In genomic region chr2:25254961-25255360, GRCh38 we compare ENCODE assay signal across 24 cellular contexts.
A peak's percentile ranks its signal among the peaks of the same experiment; 100 is the strongest.
DNase-seq lines count a peak whose midpoint lies in the region; ATAC-seq and TF ChIP-seq lines count a peak whose summit lies in the region.
"Had no signal": no experiment of that assay in that cellular context is flagged by ENCODE, and none has a peak within 500 bp of the region (broad histone marks: within the 10 kb centered on the region; RNA-seq: fewer than 3 reads in every experiment).

No MANE protein-coding gene starts in this region.

- CTCF ChIA-PET in CD8-positive, alpha-beta T cell (lab: Charles Lee): interaction anchor here (1.9 kb wide), 1 partner anchor 22 kb away, joined by 5 read pairs; no protein-coding TSS in a partner anchor
- CTCF ChIA-PET in GM10248 (lab: Yijun Ruan, JAX): no interaction called here

- TF ChIP-seq CTCF in CD8-positive, alpha-beta T cell (IDR thresholded peaks at IDR 0.05): no peak
- TF ChIP-seq CTCF in brain (conservative IDR thresholded peaks at IDR 0.05) (no peak), neural cell (IDR thresholded peaks at IDR 0.05; ENCODE audit: poor library complexity, severe bottlenecking) (no peak), GM10248 (IDR thresholded peaks at IDR 0.05; ENCODE audit: control extremely low read depth, extremely low read depth, low read depth, missing control alignments) (no peak)

- H3K27ac ChIP-seq in CD4-positive, CD25-positive, alpha-beta regulatory T cell (ENCODE audit: insufficient read depth, low read length, poor library complexity, severe bottlenecking): no peak overlapping the region
- no peak overlapping the region for H3K27ac ChIP-seq in CD8-positive, alpha-beta T cell (ENCODE audit: low read depth, low read length)
- H3K27ac ChIP-seq in neural cell (ENCODE audit: low read length): peak overlapping the region; percentile 97
- H3K27ac ChIP-seq: gastrocnemius medialis, hepatocyte, SJCRH30, skin epidermis, upper lobe of left lung had no signal

- peaks cover 15% of the 10 kb centered on the region for H3K4me1 ChIP-seq in CD4-positive, CD25-positive, alpha-beta regulatory T cell (ENCODE audit: control insufficient read depth, insufficient read depth, low read length, poor library complexity, severe bottlenecking)
- peaks cover 37% of the 10 kb centered on the region for H3K4me1 ChIP-seq in CD8-positive, alpha-beta T cell (ENCODE audit: insufficient read depth, low read length)
- H3K4me1 ChIP-seq: SJCRH30 had no signal

- no peaks in the 10 kb centered on the region for H3K27me3 Mint-ChIP-seq in CD4-positive, CD25-positive, alpha-beta regulatory T cell
- no peaks in the 10 kb centered on the region for H3K27me3 Mint-ChIP-seq in CD8-positive, alpha-beta T cell (ENCODE audit: low read depth)
- H3K27me3 Mint-ChIP-seq in brain: peaks cover 7% of the 10 kb centered on the region
- H3K27me3 Mint-ChIP-seq: activated CD4-positive, alpha-beta memory T cell treated with anti-CD3 and anti-CD28 coated beads for 36 hours had no signal

- no peaks in the 10 kb centered on the region for H4K20me1 ChIP-seq in neural cell (ENCODE audit: insufficient read depth)

- peak overlapping the region; percentile 2 to 86 (median 40) for H3K4me3 Mint-ChIP-seq in CD4-positive, CD25-positive, alpha-beta regulatory T cell
- no peak overlapping the region for H3K4me3 Mint-ChIP-seq in CD8-positive, alpha-beta T cell
- H3K4me3 Mint-ChIP-seq in brain: peak overlapping the region in 2 of 5 experiments; percentile 42 to 49
- H3K4me3 Mint-ChIP-seq: activated CD4-positive, alpha-beta memory T cell treated with anti-CD3 and anti-CD28 coated beads for 36 hours; HFFc6 had no signal

- H3K9me3 Mint-ChIP-seq in CD4-positive, CD25-positive, alpha-beta regulatory T cell: no peaks in the 10 kb centered on the region
- no peaks in the 10 kb centered on the region for H3K9me3 Mint-ChIP-seq in CD8-positive, alpha-beta T cell
- no peaks in the 10 kb centered on the region for H3K9me3 Mint-ChIP-seq in brain
- H3K9me3 Mint-ChIP-seq: activated CD4-positive, alpha-beta memory T cell treated with anti-CD3 and anti-CD28 coated beads for 36 hours; activated naive CD4-positive, alpha-beta T cell treated with anti-CD3 and anti-CD28 coated beads, Interleukin-2, amount 50 U/mL, for 72 hours; HFFc6 had no signal

- peaks cover 14 to 47% (median 20%) of the 10 kb centered on the region in 4 donors for H3K4me1 Mint-ChIP-seq in CD4-positive, CD25-positive, alpha-beta regulatory T cell
- H3K4me1 Mint-ChIP-seq in CD8-positive, alpha-beta T cell (ENCODE audit: low read depth): peaks cover 32% of the 10 kb centered on the region
- peaks cover 89% of the 10 kb centered on the region for H3K4me1 Mint-ChIP-seq in brain

- no peaks in the 10 kb centered on the region for H3K9me2 ChIP-seq in neural cell (ENCODE audit: insufficient read depth, low read length)

- TF ChIP-seq EP300 in neural cell (conservative IDR thresholded peaks at IDR 0.05; ENCODE audit: poor library complexity, severe bottlenecking): no peak

- H2AFZ ChIP-seq in neural cell (ENCODE audit: low read depth, low read length): no peak overlapping the region
- H2AFZ ChIP-seq: hepatocyte had no signal

- H3K27ac Mint-ChIP-seq in CD4-positive, CD25-positive, alpha-beta regulatory T cell: peak overlapping the region in 2 of 3 donors; percentile 15 to 67
- peak overlapping the region; percentile 71 for H3K27ac Mint-ChIP-seq in CD8-positive, alpha-beta T cell
- H3K27ac Mint-ChIP-seq in brain: peak overlapping the region in 3 of 5 experiments; percentile 32 to 98 (median 94)
- H3K27ac Mint-ChIP-seq: activated CD4-positive, alpha-beta memory T cell treated with anti-CD3 and anti-CD28 coated beads for 36 hours; HFFc6 had no signal

- H3K27me3 ChIP-seq in CD4-positive, CD25-positive, alpha-beta regulatory T cell (ENCODE audit: control insufficient read depth, insufficient read depth, low read length): no peaks in the 10 kb centered on the region
- no peaks in the 10 kb centered on the region for H3K27me3 ChIP-seq in CD8-positive, alpha-beta T cell (ENCODE audit: insufficient read depth, low read length)
- no peaks in the 10 kb centered on the region for H3K27me3 ChIP-seq in neural cell (ENCODE audit: insufficient read depth, low read depth, low read length)
- H3K27me3 ChIP-seq: gastrocnemius medialis, hepatocyte, SJCRH30, upper lobe of left lung had no signal

- no peak overlapping the region for H3K4me2 ChIP-seq in neural cell (ENCODE audit: low read length)
- H3K4me2 ChIP-seq: hepatocyte had no signal

- peaks cover 6% of the 10 kb centered on the region for H3F3A ChIP-seq in neural cell (ENCODE audit: insufficient read depth, low read length, poor library complexity, severe bottlenecking)

- H3K9me3 ChIP-seq in CD4-positive, CD25-positive, alpha-beta regulatory T cell (ENCODE audit: control insufficient read depth in 2 of 2, low read length in 2 of 2): no peaks in the 10 kb centered on the region
- H3K9me3 ChIP-seq in CD8-positive, alpha-beta T cell (ENCODE audit: low read length): no peaks in the 10 kb centered on the region
- H3K9me3 ChIP-seq in neural cell (ENCODE audit: low read length): no peaks in the 10 kb centered on the region
- H3K9me3 ChIP-seq: gastrocnemius medialis, SJCRH30, upper lobe of left lung had no signal

- peaks cover 16% of the 10 kb centered on the region for H3K79me2 ChIP-seq in neural cell (replicated peaks; ENCODE audit: insufficient read depth, low read length)

- H3K36me3 Mint-ChIP-seq in CD4-positive, CD25-positive, alpha-beta regulatory T cell: peaks cover 13% of the 10 kb centered on the region
- peaks cover 54% of the 10 kb centered on the region for H3K36me3 Mint-ChIP-seq in CD8-positive, alpha-beta T cell
- H3K36me3 Mint-ChIP-seq in brain: peaks cover 32% of the 10 kb centered on the region

- TF ChIP-seq RAD21 in neural cell (conservative IDR thresholded peaks at IDR 0.05): no peak

- H3K36me3 ChIP-seq in CD4-positive, CD25-positive, alpha-beta regulatory T cell (ENCODE audit: control insufficient read depth, insufficient read depth, low read length): peaks cover 25% of the 10 kb centered on the region
- peaks cover 24% of the 10 kb centered on the region for H3K36me3 ChIP-seq in CD8-positive, alpha-beta T cell (ENCODE audit: insufficient read depth, low read length)
- H3K36me3 ChIP-seq in neural cell (ENCODE audit: insufficient read depth, low read length): no peaks in the 10 kb centered on the region

- H3K4me3 ChIP-seq in CD4-positive, CD25-positive, alpha-beta regulatory T cell (ENCODE audit: low read depth, low read length): no peak overlapping the region
- H3K4me3 ChIP-seq in CD8-positive, alpha-beta T cell (ENCODE audit: low read depth, low read length): no peak overlapping the region
- H3K4me3 ChIP-seq in neural cell (ENCODE audit: low read length): no peak overlapping the region
- H3K4me3 ChIP-seq: gastrocnemius medialis, hepatocyte, SJCRH30, skin epidermis, upper lobe of left lung had no signal

- H3K9ac ChIP-seq in neural cell (ENCODE audit: low read length): peak overlapping the region; percentile 5

- intact Hi-C loops in CD8-positive, alpha-beta T cell (cut with DNase I, micrococcal nuclease): loop anchor here in 1 of 2 experiments (5.0 kb wide), 2 partner anchors 38 to 42 kb away; no protein-coding TSS in a partner anchor

- ATAC-seq in CD4-positive, CD25-positive, alpha-beta regulatory T cell (ENCODE audit: low read depth in 2 of 2): no peak
- ATAC-seq in CD8-positive, alpha-beta T cell: no peak
- ATAC-seq: activated naive CD4-positive, alpha-beta T cell treated with anti-CD3 and anti-CD28 coated beads, Interleukin-2, amount 50 U/mL, for 72 hours; gastrocnemius medialis had no signal

- POLR2A ChIA-PET in CD8-positive, alpha-beta T cell (lab: Charles Lee): no interaction called here
- POLR2A ChIA-PET in GM10248 (lab: Yijun Ruan, JAX): no interaction called here

- DNase-seq in CD4-positive, CD25-positive, alpha-beta regulatory T cell: no peak
- DNase-seq in CD8-positive, alpha-beta T cell: no peak
- DNase-seq in UCSD-AML1 (lab: John Stamatoyannopoulos, UW; ENCODE audit: unreplicated experiment) (no peak), D341Med (ENCODE audit: low spot score) (no peak), GM10248 (ENCODE audit: extremely low spot score) (no peak)
- DNase-seq: activated CD4-positive, alpha-beta memory T cell treated with anti-CD3 and anti-CD28 coated beads for 36 hours; activated CD4-positive, CD25-positive, alpha-beta regulatory T cell treated with anti-CD3 and anti-CD28 coated beads, Interleukin-2, amount 50 U/mL, for 72 hours; C1 segment of cervical spinal cord; EL; gastrocnemius medialis; HFFc6; Karpas-422; mesenchymal stem cell; NCI-H1417 treated with DMSO at 0.1 percent for 48 hours; NCI-H2081; NCI-H2227 treated with DMSO at 0.1 percent for 48 hours; SJCRH30; T-helper 1 cell; upper lobe of left lung had no signal

TF ChIP-seq in neural cell, 6 proteins besides CTCF, POLR2A, EP300 and RAD21 (continues in another document):
- TF ChIP-seq REST (IDR thresholded peaks at IDR 0.05; ENCODE audit: borderline replicate concordance) (no peak), TAF1 (IDR thresholded peaks at IDR 0.05; ENCODE audit: low read depth) (no peak), MXI1 (conservative IDR thresholded peaks at IDR 0.05; ENCODE audit: poor library complexity, severe bottlenecking) (no peak), EZH2 (IDR thresholded peaks at IDR 0.05; ENCODE audit: borderline replicate concordance, insufficient read depth, low read length, poor library complexity, severe bottlenecking) (no peak)

Comparison
In these comparisons a context has a peak if more than half of its experiments do, and no peak if none do; other contexts are left out.
1. H3K27ac Mint-ChIP-seq: peak in every context shown above with its lines; median percentile 94 in brain; 71 in CD8-positive, alpha-beta T cell; 41 in CD4-positive, CD25-positive, alpha-beta regulatory T cell.